8 cellular contexts compared by ENCODE assay signal in genomic region chr4:115234405-115235093, GRCh38.
A peak's percentile ranks its signal among the peaks of the same experiment; 100 is the strongest.
DNase-seq lines count a peak whose midpoint lies in the region; ATAC-seq and TF ChIP-seq lines count a peak whose summit lies in the region.

No MANE protein-coding gene starts in this region.

- no peak overlapping the region for H3K4me3 ChIP-seq in trophoblast cell (ENCODE audit: low read depth, low read length)
- H3K4me3 ChIP-seq in gastroesophageal sphincter = no peak overlapping the region

- H4K8ac ChIP-seq in trophoblast cell (ENCODE audit: low read depth, low read length) = no peak overlapping the region

- no peak overlapping the region for H2AFZ ChIP-seq in trophoblast cell (ENCODE audit: insufficient read depth, low read length, poor library complexity)

- ATAC-seq in GM21367 (IDR thresholded peaks at IDR 0.05; ENCODE audit: unreplicated experiment) (peak; percentile 59), gastroesophageal sphincter (no peak), HG02870 (IDR thresholded peaks at IDR 0.05; ENCODE audit: unreplicated experiment) (no peak)

- H3K9ac ChIP-seq in trophoblast cell (ENCODE audit: low read length) = no peak overlapping the region

- no peak overlapping the region for H2BK12ac ChIP-seq in trophoblast cell (ENCODE audit: low read length)

- no peak for TF ChIP-seq POLR2A in gastroesophageal sphincter (IDR thresholded peaks at IDR 0.05)

- H3K9me3 ChIP-seq in trophoblast cell (ENCODE audit: insufficient read depth, low read depth, low read length) (no peaks in the 10 kb centered on the region), gastroesophageal sphincter (no peaks in the 10 kb centered on the region)

- no peak overlapping the region for H3K4ac ChIP-seq in trophoblast cell (ENCODE audit: low read depth, low read length)

- no peak overlapping the region for H3K4me2 ChIP-seq in trophoblast cell (ENCODE audit: low read length)

- no peak overlapping the region for H3K14ac ChIP-seq in trophoblast cell (ENCODE audit: low read length)

- no peak overlapping the region for H3K23ac ChIP-seq in trophoblast cell (ENCODE audit: low read length)

- TF ChIP-seq CTCF in VCaP (conservative IDR thresholded peaks at IDR 0.05) (peak; percentile 70), gastroesophageal sphincter (IDR thresholded peaks at IDR 0.05) (no peak)

- H3K79me1 ChIP-seq in trophoblast cell (ENCODE audit: low read length) = no peaks in the 10 kb centered on the region

- no peak overlapping the region for H4K12ac ChIP-seq in trophoblast cell (ENCODE audit: low read depth, low read length)

- no peak overlapping the region for H4K91ac ChIP-seq in trophoblast cell (ENCODE audit: low read depth, low read length)

- H2BK5ac ChIP-seq in trophoblast cell (ENCODE audit: low read depth, low read length, poor library complexity) = no peak overlapping the region

- no peaks in the 10 kb centered on the region for H3K36me3 ChIP-seq in trophoblast cell (ENCODE audit: control insufficient read depth in 1 of 2, insufficient read depth in 2 of 2, low read length in 2 of 2)
- H3K36me3 ChIP-seq in gastroesophageal sphincter = no peaks in the 10 kb centered on the region

- no peak for TF ChIP-seq EP300 in gastroesophageal sphincter (IDR thresholded peaks at IDR 0.05)

- peak; percentile 29 for DNase-seq in COLO829 (ENCODE audit: low spot score)
- peak; percentile 51 for DNase-seq in LHCN-M2 (ENCODE audit: low read depth)
- peak; percentile 19 to 66 for DNase-seq in trophoblast cell
- DNase-seq in DMS79 treated with DMSO at 0.1 percent for 48 hours (lab: John Stamatoyannopoulos, UW) = no peak

- no peaks in the 10 kb centered on the region for H3K79me2 ChIP-seq in trophoblast cell (ENCODE audit: control insufficient read depth, insufficient read depth, low read length, poor library complexity)

- H3K18ac ChIP-seq in trophoblast cell (ENCODE audit: low read length) = no peak overlapping the region

- H2AK5ac ChIP-seq in trophoblast cell (ENCODE audit: low read length) = no peak overlapping the region

- H2BK120ac ChIP-seq in trophoblast cell (ENCODE audit: insufficient read depth, low read length, poor library complexity) = no peak overlapping the region

- no CpG with 5 or more reads among the region's 3 CpGs for WGBS in trophoblast cell (ENCODE audit: extremely low coverage, insufficient coverage, insufficient read length)
- 39 to 49% methylated on average over 3 of the region's 3 CpGs for WGBS in gastroesophageal sphincter (ENCODE audit: low coverage in 1 of 2), 2 donors

- H3K27me3 ChIP-seq in trophoblast cell (ENCODE audit: insufficient read depth, low read length) (no peaks in the 10 kb centered on the region), gastroesophageal sphincter (no peaks in the 10 kb centered on the region)

- H3K4me1 ChIP-seq in trophoblast cell (ENCODE audit: control insufficient read depth in 1 of 2, insufficient read depth in 2 of 2, low read length in 2 of 2) (no peaks in the 10 kb centered on the region), gastroesophageal sphincter (no peaks in the 10 kb centered on the region)

- no peak overlapping the region for H3K27ac ChIP-seq in VCaP
- no peak overlapping the region for H3K27ac ChIP-seq in trophoblast cell (ENCODE audit: low read depth, low read length)
- H3K27ac ChIP-seq in gastroesophageal sphincter = no peak overlapping the region
